Comparison of ENCODE assay signal across 1 cellular context in genomic region chr21:33642027-33642895, GRCh38.
TF ChIP-seq lines count a peak whose summit lies in the region.

Gene ITSN1, plus strand, starts transcription at chr21:33642501. Its CDS starts 76,328 bp downstream, at chr21:33718829.

TF ChIP-seq in HepG2, 621 proteins besides CTCF, POLR2A, EP300 and RAD21 (continued from another document and continues in another):
- TF ChIP-seq MBD4 (IDR thresholded peaks at IDR 0.05; ENCODE audit: borderline replicate concordance, low read length) (no peak), ZNF782 (CRISPR knock-in tag; IDR thresholded peaks at IDR 0.05; ENCODE audit: borderline replicate concordance) (no peak), UBTF (CRISPR knock-in tag; IDR thresholded peaks at IDR 0.05) (no peak; the same call in 1 of the 2 replicates), CREB3 (CRISPR knock-in tag; IDR thresholded peaks at IDR 0.05) (no peak), YEATS2 (CRISPR knock-in tag; IDR thresholded peaks at IDR 0.05; ENCODE audit: borderline replicate concordance) (no peak; the same call in 1 of the 2 replicates), ZFP91 (CRISPR knock-in tag; IDR thresholded peaks at IDR 0.05; ENCODE audit: borderline replicate concordance) (no peak; the same call in 1 of the 2 replicates), ZNF430 (CRISPR knock-in tag; IDR thresholded peaks at IDR 0.05) (0 out of 2 replicates have a peak, but pooled peaks have one; percentile 31), TFAP4 (IDR thresholded peaks at IDR 0.05; ENCODE audit: borderline replicate concordance, low read depth) (no peak; the same call in 1 of the 2 replicates), ZNF549 (CRISPR knock-in tag; IDR thresholded peaks at IDR 0.05) (no peak), ZEB1 (IDR thresholded peaks at IDR 0.05; ENCODE audit: insufficient replicate concordance, low read depth) (no peak), ZNF34 (CRISPR knock-in tag; IDR thresholded peaks at IDR 0.05; ENCODE audit: borderline replicate concordance) (no peak), ZNF770 (CRISPR knock-in tag; IDR thresholded peaks at IDR 0.05) (no peak), ZNF101 (CRISPR knock-in tag; IDR thresholded peaks at IDR 0.05; ENCODE audit: borderline replicate concordance, low read depth) (no peak), HNF1A (IDR thresholded peaks at IDR 0.05; ENCODE audit: low read depth) (no peak; the same call in 1 of the 2 replicates), HNF1A (CRISPR knock-in tag; IDR thresholded peaks at IDR 0.05; ENCODE audit: borderline replicate concordance) (no peak; the same call in 1 of the 2 replicates), BRF2 (CRISPR knock-in tag; IDR thresholded peaks at IDR 0.05) (no peak), ZNF432 (CRISPR knock-in tag; IDR thresholded peaks at IDR 0.05; ENCODE audit: borderline replicate concordance) (no peak), ZNF446 (CRISPR knock-in tag; IDR thresholded peaks at IDR 0.05) (peak; percentile 41; the same call in 1 of the 2 replicates), ZNF589 (CRISPR knock-in tag; conservative IDR thresholded peaks at IDR 0.05) (peak; percentile 44; the same call in 1 of the 2 replicates), AKNA (CRISPR knock-in tag; IDR thresholded peaks at IDR 0.05; ENCODE audit: borderline replicate concordance) (no peak), ISL2 (CRISPR knock-in tag; IDR thresholded peaks at IDR 0.05) (no peak), ARID3A (IDR thresholded peaks at IDR 0.05; ENCODE audit: low read depth, low read length) (no peak), MED13 (CRISPR knock-in tag; IDR thresholded peaks at IDR 0.05) (no peak), MEIS1 (CRISPR knock-in tag; IDR thresholded peaks at IDR 0.05; ENCODE audit: borderline replicate concordance) (no peak), KAT8 (CRISPR knock-in tag; IDR thresholded peaks at IDR 0.05) (peak; percentile 22; the same call in 1 of the 2 replicates), ZNF281 (CRISPR knock-in tag; IDR thresholded peaks at IDR 0.05; ENCODE audit: borderline replicate concordance) (peak; percentile 24; the same call in 1 of the 2 replicates), ZNF569 (CRISPR knock-in tag; IDR thresholded peaks at IDR 0.05; ENCODE audit: borderline replicate concordance) (no peak)
